Comparison of ENCODE assay signal across 17 cellular contexts in the genomic region with DNA sequence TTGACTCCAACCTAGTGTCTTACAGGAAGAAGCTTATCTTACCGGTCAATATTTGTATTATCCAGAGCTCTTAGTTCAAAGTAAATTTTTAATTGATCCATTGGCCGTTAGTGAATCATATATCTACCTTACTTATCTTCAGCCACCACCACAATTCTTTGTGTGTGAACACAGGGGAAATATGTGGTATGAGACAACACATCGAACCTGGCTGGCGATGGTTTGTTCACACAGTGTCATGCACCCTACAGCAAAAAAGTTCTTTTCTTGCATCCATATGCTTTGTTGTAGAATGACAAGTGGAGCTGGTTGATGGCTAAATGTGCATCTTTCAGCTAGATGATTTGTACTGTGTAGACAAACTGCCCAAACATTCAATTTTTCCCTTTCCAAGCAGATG.
"Had no signal": no experiment of that assay in that cellular context is flagged by ENCODE, and none has a peak within 500 bp of the region (broad histone marks: within the 10 kb centered on the region; RNA-seq: fewer than 3 reads in every experiment).

No MANE protein-coding gene starts in this region.

- H3K9me3 ChIP-seq: body of pancreas, mucosa of descending colon, stomach, vagina had no signal

- H3K36me3 ChIP-seq: stomach, vagina had no signal

- H3K4me3 Mint-ChIP-seq: activated CD8-positive, alpha-beta memory T cell treated with anti-CD3 and anti-CD28 coated beads, Interleukin-2, amount 10 ng/mL, durations not matched to agents 7 days and 5 days; activated naive CD8-positive, alpha-beta T cell treated with anti-CD3 and anti-CD28 coated beads, Interleukin-2, amount 10 ng/mL, durations not matched to agents 7 days and 5 days; natural killer cell had no signal

- H3K27ac Mint-ChIP-seq: activated CD8-positive, alpha-beta memory T cell treated with anti-CD3 and anti-CD28 coated beads, Interleukin-2, amount 10 ng/mL, durations not matched to agents 7 days and 5 days; activated naive CD8-positive, alpha-beta T cell treated with anti-CD3 and anti-CD28 coated beads, Interleukin-2, amount 10 ng/mL, durations not matched to agents 7 days and 5 days had no signal

- H3K27me3 Mint-ChIP-seq: activated CD8-positive, alpha-beta memory T cell treated with anti-CD3 and anti-CD28 coated beads, Interleukin-2, amount 10 ng/mL, durations not matched to agents 7 days and 5 days; activated naive CD8-positive, alpha-beta T cell treated with anti-CD3 and anti-CD28 coated beads, Interleukin-2, amount 10 ng/mL, durations not matched to agents 7 days and 5 days had no signal

- ATAC-seq: activated CD4-positive, CD25-positive, alpha-beta regulatory T cell treated with anti-CD3 and anti-CD28 coated beads, Interleukin-2, amount 50 U/mL, for 24 hours; activated CD8-positive, alpha-beta memory T cell treated with anti-CD3 and anti-CD28 coated beads, Interleukin-2, amount 10 ng/mL, durations not matched to agents 7 days and 5 days; body of pancreas; mucosa of descending colon; natural killer cell; SK-N-SH treated with all-trans-retinoic acid at 6 μM for 48 hours had no signal

- H3K9me3 Mint-ChIP-seq: activated naive CD8-positive, alpha-beta T cell treated with anti-CD3 and anti-CD28 coated beads, Interleukin-2, amount 10 ng/mL, durations not matched to agents 7 days and 5 days; natural killer cell had no signal

- H3K4me3 ChIP-seq: body of pancreas, dorsolateral prefrontal cortex, mucosa of descending colon, stomach, vagina had no signal

- DNase-seq: activated CD4-positive, alpha-beta T cell treated with anti-CD3 and anti-CD28 coated beads, Interleukin-2, amount 50 U/mL, for 48 hours; activated CD8-positive, alpha-beta memory T cell treated with anti-CD3 and anti-CD28 coated beads, Interleukin-2, amount 10 ng/mL, durations not matched to agents 7 days and 5 days; activated gamma-delta T cell treated with Interleukin-2 at 50 U/mL for 16 hours; activated naive CD8-positive, alpha-beta T cell treated with anti-CD3 and anti-CD28 coated beads, Interleukin-2, amount 10 ng/mL, durations not matched to agents 7 days and 5 days; body of pancreas; dorsolateral prefrontal cortex; mesenchymal stem cell; mucosa of descending colon; natural killer cell; posterior cingulate gyrus; stimulated activated CD4-positive, alpha-beta T cell treated with anti-CD3 and anti-CD28 coated beads, Interleukin-2, amount 100 ng/mL, for 24 hours; stomach; T-helper 1 cell; T-helper 9 cell had no signal

- H3K36me3 Mint-ChIP-seq: natural killer cell had no signal

- H3K27me3 ChIP-seq: body of pancreas, dorsolateral prefrontal cortex, stomach, vagina had no signal

- H3K27ac ChIP-seq: body of pancreas, dorsolateral prefrontal cortex, stomach, vagina had no signal
